2 cellular contexts compared by ENCODE assay signal in genomic region chr1:169610110-169610509, GRCh38.
TF ChIP-seq lines count a peak whose summit lies in the region.

No MANE protein-coding gene starts in this region.

TF ChIP-seq in endothelial cell of umbilical vein, 7 proteins besides CTCF, POLR2A, EP300 and RAD21:
- TF ChIP-seq MYC (IDR thresholded peaks at IDR 0.05; ENCODE audit: low read depth, low read length) (no peak), FOS (IDR thresholded peaks at IDR 0.05; ENCODE audit: borderline replicate concordance, insufficient read depth, low read length) (no peak), EZH2 (IDR thresholded peaks at IDR 0.05; ENCODE audit: borderline replicate concordance, low read depth, low read length, severe bottlenecking) (no peak), JUN (IDR thresholded peaks at IDR 0.05; ENCODE audit: borderline replicate concordance, insufficient read depth, insufficient read length, low read depth) (peak; percentile 28), GATA2 (IDR thresholded peaks at IDR 0.05; ENCODE audit: insufficient read depth, insufficient read length, low read depth, low read length) (peak; percentile 58), POLR2AphosphoS5 (IDR thresholded peaks at IDR 0.05; ENCODE audit: insufficient read depth, low read depth, low read length) (no peak)
- TF ChIP-seq, protein P1, sequence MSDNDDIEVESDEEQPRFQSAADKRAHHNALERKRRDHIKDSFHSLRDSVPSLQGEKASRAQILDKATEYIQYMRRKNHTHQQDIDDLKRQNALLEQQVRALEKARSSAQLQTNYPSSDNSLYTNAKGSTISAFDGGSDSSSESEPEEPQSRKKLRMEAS (IDR thresholded peaks at IDR 0.05; ENCODE audit: insufficient read depth, insufficient read length) = no peak

TF ChIP-seq in HepG2, 621 proteins besides CTCF, POLR2A, EP300 and RAD21:
- TF ChIP-seq PRDM15 (CRISPR knock-in tag; IDR thresholded peaks at IDR 0.05) (peak; percentile 32; the same call in 1 of the 2 replicates), ZBTB39 (CRISPR knock-in tag; IDR thresholded peaks at IDR 0.05) (no peak)
TF ChIP-seq in HepG2: peak in this region for 1.
